ENCODE assay signal across 7 cellular contexts in the genomic region with DNA sequence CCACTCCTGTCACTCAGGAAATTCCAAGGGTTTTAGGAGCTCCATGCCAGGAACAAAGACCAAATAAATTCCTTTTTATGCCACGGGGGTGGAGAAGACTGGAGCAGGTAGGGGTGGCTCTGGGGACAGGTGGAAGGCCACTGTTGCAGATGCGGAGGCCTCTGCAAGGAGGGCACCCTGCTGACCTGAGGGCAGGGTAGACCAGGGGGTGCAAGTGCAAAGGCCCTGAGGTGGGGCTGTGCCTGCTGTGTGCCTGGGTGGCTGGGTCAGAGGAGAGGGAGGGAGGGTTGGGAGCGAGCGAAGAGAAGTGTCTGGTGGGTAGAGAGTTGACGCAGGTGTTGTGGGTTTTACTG. TPM values are rescaled to one million over a fixed set of nuclear protein-coding genes. Genes with fewer than 3 reads are reported as not detected.
DNase-seq lines count a peak whose midpoint lies in the region; ATAC-seq and TF ChIP-seq lines count a peak whose summit lies in the region.
"Not testable (repeated sequence)": the region's sequence is repeated elsewhere in the genome, so short reads cannot be mapped to it uniquely, and the experiment has no call there.

No MANE protein-coding gene starts in this region.

- not testable (repeated sequence) for H3K27me3 Mint-ChIP-seq in activated CD4-positive, alpha-beta memory T cell treated with anti-CD3 and anti-CD28 coated beads for 36 hours; chondrocyte (ENCODE audit: low read depth)

- not testable (repeated sequence) for H3K4me1 Mint-ChIP-seq in activated CD4-positive, alpha-beta memory T cell treated with anti-CD3 and anti-CD28 coated beads for 36 hours (ENCODE audit: low read depth); chondrocyte (ENCODE audit: low read depth)

- not testable (repeated sequence) for H3K9me3 ChIP-seq in HEK293 (ENCODE audit: control insufficient read depth, insufficient read depth, low read depth, low read length); upper lobe of right lung
- peaks cover 0 to 10% of the 10 kb centered on the region in 2 donors for H3K9me3 ChIP-seq in left lung

- DNase-seq in activated CD4-positive, alpha-beta memory T cell treated with anti-CD3 and anti-CD28 coated beads for 36 hours = peak; percentile 4
- DNase-seq in chondrocyte (ENCODE audit: low spot score) (peak; percentile 37), left ventricle myocardium superior (peak; percentile 8), left lung (peak; percentile 8 to 24), sciatic nerve (ENCODE audit: low spot score) (peak; percentile 8), upper lobe of right lung (peak; percentile 38)

- TF ChIP-seq CTCF in HEK293 (tag by site-specific recombination; IDR thresholded peaks at IDR 0.05); chondrocyte (IDR thresholded peaks at IDR 0.05); left lung (IDR thresholded peaks at IDR 0.05); upper lobe of right lung (IDR thresholded peaks at IDR 0.05): not testable (repeated sequence)

- H3K4me3 Mint-ChIP-seq in activated CD4-positive, alpha-beta memory T cell treated with anti-CD3 and anti-CD28 coated beads for 36 hours; chondrocyte (ENCODE audit: unreplicated experiment): not testable (repeated sequence)

- not testable (repeated sequence) for H3K27ac Mint-ChIP-seq in activated CD4-positive, alpha-beta memory T cell treated with anti-CD3 and anti-CD28 coated beads for 36 hours; chondrocyte (ENCODE audit: unreplicated experiment)

- not testable (repeated sequence) for H3K27ac ChIP-seq in HEK293 (ENCODE audit: extremely low read depth, low read depth, low read length); left lung; upper lobe of right lung

- not testable (repeated sequence) for H3K4me3 ChIP-seq in HEK293 (ENCODE audit: low read depth, low read length); left lung; upper lobe of right lung

- POLR2A ChIA-PET in HEK293 (lab: Yijun Ruan, JAX); activated CD4-positive, alpha-beta memory T cell treated with anti-CD3 and anti-CD28 coated beads for 36 hours (lab: Charles Lee): not testable (repeated sequence)

- H3K36me3 Mint-ChIP-seq in activated CD4-positive, alpha-beta memory T cell treated with anti-CD3 and anti-CD28 coated beads for 36 hours = peaks cover 51% of the 10 kb centered on the region
- H3K36me3 Mint-ChIP-seq in chondrocyte (ENCODE audit: low read depth) = peaks cover 23% of the 10 kb centered on the region

- H3K36me3 ChIP-seq in HEK293 (ENCODE audit: control insufficient read depth in 2 of 2, insufficient read depth in 1 of 2, low read length in 2 of 2) (peaks cover 4 to 75% of the 10 kb centered on the region in 2 experiments; a peak in 2 of 3 replicates), left lung (peaks cover 0 to 98% of the 10 kb centered on the region in 2 donors), upper lobe of right lung (peaks cover 56% of the 10 kb centered on the region)

- not testable (repeated sequence) for H3K9me3 Mint-ChIP-seq in activated CD4-positive, alpha-beta memory T cell treated with anti-CD3 and anti-CD28 coated beads for 36 hours; chondrocyte (ENCODE audit: low read depth)

- not testable (repeated sequence) for H3K27me3 ChIP-seq in left lung, upper lobe of right lung

- CTCF ChIA-PET in HEK293 (lab: Yijun Ruan, JAX); activated CD4-positive, alpha-beta memory T cell treated with anti-CD3 and anti-CD28 coated beads for 36 hours (lab: Charles Lee): not testable (repeated sequence)

- not testable (repeated sequence) for H3K4me1 ChIP-seq in HEK293 (ENCODE audit: control insufficient read depth, insufficient read depth, low read length); left lung; upper lobe of right lung

- not testable (repeated sequence) for ATAC-seq in left ventricle myocardium superior, left lung, sciatic nerve, upper lobe of right lung

- intact Hi-C loops in activated CD4-positive, alpha-beta memory T cell treated with anti-CD3 and anti-CD28 coated beads for 36 hours (cut with micrococcal nuclease); left ventricle myocardium superior (cut with micrococcal nuclease); left lung (cut with DNase I); sciatic nerve (cut with DNase I); upper lobe of right lung (cut with DNase I): not testable (repeated sequence)

TF ChIP-seq in HEK293, 187 proteins besides CTCF, POLR2A, EP300 and RAD21:
- TF ChIP-seq ZNF623 (tag by site-specific recombination; IDR thresholded peaks at IDR 0.05) = peak; percentile 34
TF ChIP-seq in HEK293: peak in this region for 1; not testable (repeated sequence) for 186.

RNA-seq across cellular contexts. Expression of gene MAP2K3, which starts 22.7 kb away (rescaled TPM):
- 100 to 1,000 TPM; 132 to 134 TPM for total RNA-seq in activated CD4-positive, alpha-beta memory T cell treated with anti-CD3 and anti-CD28 coated beads for 36 hours
- total RNA-seq in chondrocyte (31.3 to 38.3 TPM (median 35.9 TPM) in 3 replicates), left ventricle myocardium superior (38.6 TPM), left lung (100 to 1,000 TPM in 1 of 2 donors, 10 to 100 TPM in 1; 62.5 to 101 TPM), sciatic nerve (42.2 TPM), upper lobe of right lung (68.3 TPM)

RNA-seq across cellular contexts. Expression of gene NATD1, which starts 54.0 kb away (rescaled TPM):
- 1 to 10 TPM; 3.0 to 3.2 TPM for total RNA-seq in activated CD4-positive, alpha-beta memory T cell treated with anti-CD3 and anti-CD28 coated beads for 36 hours
- total RNA-seq in chondrocyte (8.2 to 18.6 TPM (median 17.2 TPM) in 3 replicates), left ventricle myocardium superior (22.1 TPM), left lung (10 to 100 TPM in 1 of 2 donors, 1 to 10 TPM in 1; 7.4 to 16.9 TPM), sciatic nerve (9.3 TPM), upper lobe of right lung (19.5 TPM)
